Comparison of ENCODE assay signal across 12 cellular contexts in genomic region chr7:6012355-6013104, GRCh38. TPM values are rescaled to one million over a fixed set of nuclear protein-coding genes. Genes with fewer than 3 reads are reported as not detected.
DNase-seq lines count a peak whose midpoint lies in the region; TF ChIP-seq lines count a peak whose summit lies in the region.
"Had no signal": no experiment of that assay in that cellular context is flagged by ENCODE, and none has a peak within 500 bp of the region (broad histone marks: within the 10 kb centered on the region; RNA-seq: fewer than 3 reads in every experiment).

No MANE protein-coding gene starts in this region.

- H3K27me3 ChIP-seq in NT2/D1 (ENCODE audit: insufficient read depth, insufficient read length) (no peaks in the 10 kb centered on the region), sigmoid colon (no peaks in the 10 kb centered on the region)
- H3K27me3 ChIP-seq: tibial artery had no signal

- H3K4me3 ChIP-seq in NT2/D1 (ENCODE audit: insufficient read length, low read depth) = no peak overlapping the region
- no peak overlapping the region for H3K4me3 ChIP-seq in sigmoid colon
- H3K4me3 ChIP-seq: tibial artery had no signal

- H3K36me3 ChIP-seq in NT2/D1 (ENCODE audit: insufficient read depth, insufficient read length, low read length) = peaks cover 65% of the 10 kb centered on the region
- H3K36me3 ChIP-seq in sigmoid colon = peaks cover under 1 to 14% (median 7%) of the 10 kb centered on the region in 4 donors

- TF ChIP-seq POLR2A in sigmoid colon (IDR thresholded peaks at IDR 0.05) = no peak

- no peak overlapping the region for H3K4me3 Mint-ChIP-seq in dendritic cell treated with granulocyte-macrophage colony-stimulating factor and Interleukin-4, amounts not matched to agents 40 ng/mL and 50 ng/mL, for 4 days
- H3K4me3 Mint-ChIP-seq: effector memory CD8-positive, alpha-beta T cell had no signal

- intact Hi-C loops in dendritic cell treated with granulocyte-macrophage colony-stimulating factor and Interleukin-4, amounts not matched to agents 40 ng/mL and 50 ng/mL, for 4 days (cut with micrococcal nuclease) = no loop called here
- intact Hi-C loops in sigmoid colon (cut with DNase I) = no loop called here

- H3K4me1 ChIP-seq in NT2/D1 (ENCODE audit: insufficient read depth, insufficient read length) (no peaks in the 10 kb centered on the region), sigmoid colon (peaks cover 0 to 69% (median 48%) of the 10 kb centered on the region in 4 donors)

- peak overlapping the region in 3 of 4 donors; percentile 36 to 96 (median 91) for H3K27ac ChIP-seq in sigmoid colon
- H3K27ac ChIP-seq: tibial artery had no signal

- no peak for DNase-seq in NT2/D1 (ENCODE audit: low read depth, low spot score)
- DNase-seq in sigmoid colon = no peak
- DNase-seq in HCEC 1CT = no peak
- DNase-seq in SW480 (ENCODE audit: low spot score) = no peak
- DNase-seq in activated effector memory CD4-positive, alpha-beta T cell treated with Interleukin-2 at 50 U/mL for 16 hours = no peak
- DNase-seq: activated CD8-positive, alpha-beta memory T cell treated with anti-CD3 and anti-CD28 coated beads, Interleukin-2, amount 50 U/mL, for 4 hours; effector memory CD8-positive, alpha-beta T cell; NCI-H1105 treated with DMSO at 0.1 percent for 48 hours; Right ventricle myocardium superior; stimulated activated CD4-positive, alpha-beta T cell treated with anti-CD3 and anti-CD28 coated beads, Interleukin-15, amount 100 ng/mL, for 24 hours had no signal

- TF ChIP-seq CTCF in sigmoid colon (IDR thresholded peaks at IDR 0.05) = no peak

- H3K36me3 Mint-ChIP-seq in dendritic cell treated with granulocyte-macrophage colony-stimulating factor and Interleukin-4, amounts not matched to agents 40 ng/mL and 50 ng/mL, for 4 days (ENCODE audit: low read depth) = peaks cover 69% of the 10 kb centered on the region

- no peak for TF ChIP-seq EP300 in sigmoid colon (IDR thresholded peaks at IDR 0.05)

- no peaks in the 10 kb centered on the region for H3K9me3 ChIP-seq in NT2/D1 (ENCODE audit: insufficient read depth, low read length)
- H3K9me3 ChIP-seq in sigmoid colon = no peaks in the 10 kb centered on the region
- H3K9me3 ChIP-seq: tibial artery had no signal

- H3K27ac Mint-ChIP-seq in dendritic cell treated with granulocyte-macrophage colony-stimulating factor and Interleukin-4, amounts not matched to agents 40 ng/mL and 50 ng/mL, for 4 days = peak overlapping the region; percentile 9

- peaks cover 33% of the 10 kb centered on the region for H3K4me1 Mint-ChIP-seq in dendritic cell treated with granulocyte-macrophage colony-stimulating factor and Interleukin-4, amounts not matched to agents 40 ng/mL and 50 ng/mL, for 4 days (ENCODE audit: low read depth)

- WGBS in sigmoid colon, 2 donors = 23 to 70% methylated on average over 14 of the region's 14 CpGs

- no peaks in the 10 kb centered on the region for H3K9me3 Mint-ChIP-seq in dendritic cell treated with granulocyte-macrophage colony-stimulating factor and Interleukin-4, amounts not matched to agents 40 ng/mL and 50 ng/mL, for 4 days
- H3K9me3 Mint-ChIP-seq: effector memory CD8-positive, alpha-beta T cell had no signal

- H3K9ac ChIP-seq in NT2/D1 (ENCODE audit: insufficient read length, low read depth) = peak overlapping the region; percentile 12

- H3K27me3 Mint-ChIP-seq in dendritic cell treated with granulocyte-macrophage colony-stimulating factor and Interleukin-4, amounts not matched to agents 40 ng/mL and 50 ng/mL, for 4 days = no peaks in the 10 kb centered on the region
- H3K27me3 Mint-ChIP-seq: effector memory CD8-positive, alpha-beta T cell had no signal

RNA-seq across cellular contexts. Expression of gene AIMP2, which starts 3.5 kb away (rescaled TPM):
- 10 to 100 TPM; 21.0 to 35.1 (median 26.3) TPM for total RNA-seq in sigmoid colon
- 10 to 100 TPM; 28.8 to 59.9 (median 59.7) TPM for polyA plus RNA-seq in sigmoid colon

RNA-seq across cellular contexts. Expression of gene PMS2, which starts 3.7 kb away (rescaled TPM):
- total RNA-seq in sigmoid colon = 1 to 10 TPM; 7.4 to 9.3 (median 7.6) TPM
- polyA plus RNA-seq in sigmoid colon = 1 to 10 TPM; 3.2 to 6.5 (median 3.6) TPM

RNA-seq across cellular contexts. Expression of gene ANKRD61, which starts 18.6 kb away (rescaled TPM):
- not detected for total RNA-seq in sigmoid colon
- polyA plus RNA-seq in sigmoid colon = not detected
- total RNA-seq: Right ventricle myocardium superior had no signal

RNA-seq across cellular contexts. Expression of gene RSPH10B, which starts 42.0 kb away (rescaled TPM):
- total RNA-seq in sigmoid colon = under 1 TPM in 2 of 4 donors, not detected in 2; 0.16 to 0.36 TPM
- polyA plus RNA-seq in sigmoid colon = under 1 TPM in 1 of 3 donors, not detected in 2; 0.09 TPM
- total RNA-seq: Right ventricle myocardium superior had no signal

RNA-seq across cellular contexts. Expression of gene EIF2AK1, which starts 46.4 kb away (rescaled TPM):
- 100 to 1,000 TPM in 3 of 4 donors, 10 to 100 TPM in 1; 37.6 to 181 (median 153) TPM for total RNA-seq in sigmoid colon
- polyA plus RNA-seq in sigmoid colon = 10 to 100 TPM; 51.7 to 92.0 (median 52.9) TPM
